ENCODE assay signal across 1 cellular context in the genomic region with DNA sequence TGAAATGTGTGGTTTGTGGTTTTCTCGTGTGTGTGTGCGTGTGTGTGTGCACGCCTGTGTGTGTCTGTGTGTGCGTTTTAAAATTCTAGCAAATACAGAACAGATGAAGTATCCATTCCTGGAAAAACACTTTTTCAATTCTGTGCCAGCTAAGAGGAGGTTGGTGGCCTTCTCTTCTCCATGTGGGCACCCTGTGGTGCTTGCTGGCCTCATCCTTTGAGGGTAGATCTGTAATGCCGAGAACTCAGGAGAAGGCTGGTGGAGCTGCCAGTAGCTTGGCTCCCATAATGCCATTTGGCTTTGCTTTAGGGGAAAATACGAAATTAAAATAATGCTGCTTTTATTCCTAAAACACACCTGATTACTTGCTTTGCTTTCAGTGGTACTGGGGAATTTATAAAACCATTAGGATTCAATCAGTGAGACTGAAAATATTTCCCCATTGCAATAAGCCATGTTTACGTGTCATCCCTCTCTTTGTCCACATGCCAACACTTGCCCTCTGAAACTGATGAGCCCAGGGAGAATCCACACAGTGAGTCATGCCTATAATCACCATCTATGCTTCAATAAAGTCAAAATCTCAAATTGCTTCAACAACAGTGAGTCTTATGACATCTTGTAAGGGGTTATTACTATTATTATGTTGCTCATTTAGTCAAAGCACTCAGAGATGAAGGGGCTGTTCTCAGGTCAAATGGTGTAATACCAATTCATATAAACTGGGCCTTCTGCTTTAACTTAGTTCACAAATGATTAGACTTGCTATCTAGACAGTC.
TF ChIP-seq lines count a peak whose summit lies in the region.

No MANE protein-coding gene starts in this region.

TF ChIP-seq in HEK293, 187 proteins besides CTCF, POLR2A, EP300 and RAD21 (continued from another document):
- 0 out of 2 replicates have a peak, but pooled peaks have one; percentile 46 for TF ChIP-seq ZNF660 (tag by site-specific recombination; IDR thresholded peaks at IDR 0.05)
- TF ChIP-seq, protein P1, sequence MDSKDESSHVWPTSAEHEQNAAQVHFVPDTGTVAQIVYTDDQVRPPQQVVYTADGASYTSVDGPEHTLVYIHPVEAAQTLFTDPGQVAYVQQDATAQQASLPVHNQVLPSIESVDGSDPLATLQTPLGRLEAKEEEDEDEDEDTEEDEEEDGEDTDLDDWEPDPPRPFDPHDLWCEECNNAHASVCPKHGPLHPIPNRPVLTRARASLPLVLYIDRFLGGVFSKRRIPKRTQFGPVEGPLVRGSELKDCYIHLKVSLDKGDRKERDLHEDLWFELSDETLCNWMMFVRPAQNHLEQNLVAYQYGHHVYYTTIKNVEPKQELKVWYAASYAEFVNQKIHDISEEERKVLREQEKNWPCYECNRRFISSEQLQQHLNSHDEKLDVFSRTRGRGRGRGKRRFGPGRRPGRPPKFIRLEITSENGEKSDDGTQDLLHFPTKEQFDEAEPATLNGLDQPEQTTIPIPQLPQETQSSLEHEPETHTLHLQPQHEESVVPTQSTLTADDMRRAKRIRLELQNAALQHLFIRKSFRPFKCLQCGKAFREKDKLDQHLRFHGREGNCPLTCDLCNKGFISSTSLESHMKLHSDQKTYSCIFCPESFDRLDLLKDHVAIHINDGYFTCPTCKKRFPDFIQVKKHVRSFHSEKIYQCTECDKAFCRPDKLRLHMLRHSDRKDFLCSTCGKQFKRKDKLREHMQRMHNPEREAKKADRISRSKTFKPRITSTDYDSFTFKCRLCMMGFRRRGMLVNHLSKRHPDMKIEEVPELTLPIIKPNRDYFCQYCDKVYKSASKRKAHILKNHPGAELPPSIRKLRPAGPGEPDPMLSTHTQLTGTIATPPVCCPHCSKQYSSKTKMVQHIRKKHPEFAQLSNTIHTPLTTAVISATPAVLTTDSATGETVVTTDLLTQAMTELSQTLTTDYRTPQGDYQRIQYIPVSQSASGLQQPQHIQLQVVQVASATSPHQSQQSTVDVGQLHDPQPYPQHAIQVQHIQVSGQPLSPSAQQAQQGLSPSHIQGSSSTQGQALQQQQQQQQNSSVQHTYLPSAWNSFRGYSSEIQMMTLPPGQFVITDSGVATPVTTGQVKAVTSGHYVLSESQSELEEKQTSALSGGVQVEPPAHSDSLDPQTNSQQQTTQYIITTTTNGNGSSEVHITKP (tag by site-specific recombination; IDR thresholded peaks at IDR 0.05), result 0 out of 2 replicates have a peak, but pooled peaks have one; percentile 8
- peak; percentile 99 for TF ChIP-seq SP7 (tag by site-specific recombination; IDR thresholded peaks at IDR 0.05)
- TF ChIP-seq ZNF664 (tag by site-specific recombination; IDR thresholded peaks at IDR 0.05), result peak; percentile 73
- TF ChIP-seq, protein P2, sequence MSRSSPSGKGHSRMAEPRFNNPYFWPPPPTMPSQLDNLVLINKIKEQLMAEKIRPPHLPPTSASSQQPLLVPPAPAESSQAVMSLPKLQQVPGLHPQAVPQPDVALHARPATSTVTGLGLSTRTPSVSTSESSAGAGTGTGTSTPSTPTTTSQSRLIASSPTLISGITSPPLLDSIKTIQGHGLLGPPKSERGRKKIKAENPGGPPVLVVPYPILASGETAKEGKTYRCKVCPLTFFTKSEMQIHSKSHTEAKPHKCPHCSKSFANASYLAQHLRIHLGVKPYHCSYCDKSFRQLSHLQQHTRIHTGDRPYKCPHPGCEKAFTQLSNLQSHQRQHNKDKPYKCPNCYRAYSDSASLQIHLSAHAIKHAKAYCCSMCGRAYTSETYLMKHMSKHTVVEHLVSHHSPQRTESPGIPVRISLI (tag by site-specific recombination; IDR thresholded peaks at IDR 0.05), result no peak
- no peak for TF ChIP-seq ZNF521 (tag by site-specific recombination; IDR thresholded peaks at IDR 0.05)
- peak; percentile 18; the same call in 1 of the 2 replicates for TF ChIP-seq OSR2 (tag by site-specific recombination; IDR thresholded peaks at IDR 0.05)
- TF ChIP-seq, protein P3, sequence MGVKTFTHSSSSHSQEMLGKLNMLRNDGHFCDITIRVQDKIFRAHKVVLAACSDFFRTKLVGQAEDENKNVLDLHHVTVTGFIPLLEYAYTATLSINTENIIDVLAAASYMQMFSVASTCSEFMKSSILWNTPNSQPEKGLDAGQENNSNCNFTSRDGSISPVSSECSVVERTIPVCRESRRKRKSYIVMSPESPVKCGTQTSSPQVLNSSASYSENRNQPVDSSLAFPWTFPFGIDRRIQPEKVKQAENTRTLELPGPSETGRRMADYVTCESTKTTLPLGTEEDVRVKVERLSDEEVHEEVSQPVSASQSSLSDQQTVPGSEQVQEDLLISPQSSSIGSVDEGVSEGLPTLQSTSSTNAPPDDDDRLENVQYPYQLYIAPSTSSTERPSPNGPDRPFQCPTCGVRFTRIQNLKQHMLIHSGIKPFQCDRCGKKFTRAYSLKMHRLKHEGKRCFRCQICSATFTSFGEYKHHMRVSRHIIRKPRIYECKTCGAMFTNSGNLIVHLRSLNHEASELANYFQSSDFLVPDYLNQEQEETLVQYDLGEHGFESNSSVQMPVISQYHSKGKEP (tag by site-specific recombination; IDR thresholded peaks at IDR 0.05), result 0 out of 2 replicates have a peak, but pooled peaks have one; percentile 13
- no peak for TF ChIP-seq ZNF239 (tag by site-specific recombination; IDR thresholded peaks at IDR 0.05)
TF ChIP-seq in HEK293: peak in this region for 16.
